8 cellular contexts compared by ENCODE assay signal in genomic region chr11:119207300-119207570, GRCh38. TPM values are rescaled to one million over a fixed set of nuclear protein-coding genes. Genes with fewer than 3 reads are reported as not detected.
DNase-seq lines count a peak whose midpoint lies in the region; ATAC-seq and TF ChIP-seq lines count a peak whose summit lies in the region.

No MANE protein-coding gene starts in this region.

- H3K4me3 ChIP-seq in liver (ENCODE audit: low read depth in 1 of 3, low read length in 3 of 3): peak overlapping the region in 2 of 3 donors; percentile 94 to 99

- H3K36me3 ChIP-seq in liver (ENCODE audit: control insufficient read depth in 4 of 4, insufficient read depth in 3 of 4, low read depth in 1 of 4, low read length in 3 of 4): no peaks in the 10 kb centered on the region

- H3K27ac ChIP-seq in liver (ENCODE audit: low read depth in 1 of 2, low read length in 2 of 2): peak overlapping the region; percentile 64 to 65

- no peak for TF ChIP-seq RAD21 in liver (IDR thresholded peaks at IDR 0.05)

- CTCF ChIA-PET in activated naive CD4-positive, alpha-beta T cell treated with anti-CD3 and anti-CD28 coated beads for 36 hours (lab: Charles Lee): interaction anchor here (0.7 to 4.6 kb wide), 6 partner anchors 15 to 115 kb away, joined by 3 to 63 read pairs (median 6); no protein-coding TSS in a partner anchor

- no peaks in the 10 kb centered on the region for H3K27me3 Mint-ChIP-seq in activated naive CD4-positive, alpha-beta T cell treated with anti-CD3 and anti-CD28 coated beads for 36 hours (ENCODE audit: low read depth)
- no peaks in the 10 kb centered on the region for H3K27me3 Mint-ChIP-seq in activated naive CD8-positive, alpha-beta T cell treated with anti-CD3 and anti-CD28 coated beads, Interleukin-2, amount 50 U/mL, for 24 hours
- no peaks in the 10 kb centered on the region for H3K27me3 Mint-ChIP-seq in type B pancreatic cell

- DNase-seq in activated naive CD4-positive, alpha-beta T cell treated with anti-CD3 and anti-CD28 coated beads for 36 hours: no peak
- no peak for DNase-seq in activated naive CD4-positive, alpha-beta T cell treated with anti-CD3 and anti-CD28 coated beads, Interleukin-2, amount 50 U/mL, for 16 hours
- no peak for DNase-seq in activated naive CD8-positive, alpha-beta T cell treated with anti-CD3 and anti-CD28 coated beads, Interleukin-2, amount 50 U/mL, for 24 hours
- DNase-seq in type B pancreatic cell (ENCODE audit: extremely low spot score, unreplicated experiment) (no peak), AG08395 (ENCODE audit: low spot score) (no peak)
- DNase-seq in stimulated activated CD8-positive, alpha-beta memory T cell treated with anti-CD3 and anti-CD28 coated beads, Interleukin-4, amount 100 ng/mL, for 48 hours: no peak

- 40% methylated on average over 5 of the region's 5 CpGs for WGBS in liver

- H3K4me1 ChIP-seq in liver (ENCODE audit: control insufficient read depth in 4 of 4, insufficient read depth in 4 of 4, low read length in 3 of 4): peaks cover 3 to 13% (median 11%) of the 10 kb centered on the region in 4 donors

- no peak for ATAC-seq in activated naive CD8-positive, alpha-beta T cell treated with anti-CD3 and anti-CD28 coated beads, Interleukin-2, amount 50 U/mL, for 24 hours
- no peak for ATAC-seq in GM21529 (IDR thresholded peaks at IDR 0.05; ENCODE audit: unreplicated experiment)

- H3K9me3 ChIP-seq in liver (ENCODE audit: control insufficient read depth in 4 of 4, low read length in 3 of 4): no peaks in the 10 kb centered on the region

- H3K4me3 Mint-ChIP-seq in activated naive CD4-positive, alpha-beta T cell treated with anti-CD3 and anti-CD28 coated beads for 36 hours: peak overlapping the region; percentile 93
- peak overlapping the region; percentile 95 for H3K4me3 Mint-ChIP-seq in activated naive CD8-positive, alpha-beta T cell treated with anti-CD3 and anti-CD28 coated beads, Interleukin-2, amount 50 U/mL, for 24 hours
- H3K4me3 Mint-ChIP-seq in type B pancreatic cell: peak overlapping the region; percentile 99

- no peak for TF ChIP-seq CTCF in liver (IDR thresholded peaks at IDR 0.05; ENCODE audit: low read depth, low read length, missing input control)
- no peak for TF ChIP-seq CTCF in type B pancreatic cell (conservative IDR thresholded peaks at IDR 0.05)

- H3K4me1 Mint-ChIP-seq in activated naive CD4-positive, alpha-beta T cell treated with anti-CD3 and anti-CD28 coated beads for 36 hours (ENCODE audit: low read depth): peaks cover 31% of the 10 kb centered on the region
- peaks cover 33% of the 10 kb centered on the region for H3K4me1 Mint-ChIP-seq in activated naive CD8-positive, alpha-beta T cell treated with anti-CD3 and anti-CD28 coated beads, Interleukin-2, amount 50 U/mL, for 24 hours
- H3K4me1 Mint-ChIP-seq in type B pancreatic cell (ENCODE audit: unreplicated experiment): peaks cover 13% of the 10 kb centered on the region

- H3K9me3 Mint-ChIP-seq in activated naive CD4-positive, alpha-beta T cell treated with anti-CD3 and anti-CD28 coated beads for 36 hours: no peaks in the 10 kb centered on the region
- H3K9me3 Mint-ChIP-seq in activated naive CD8-positive, alpha-beta T cell treated with anti-CD3 and anti-CD28 coated beads, Interleukin-2, amount 50 U/mL, for 24 hours: no peaks in the 10 kb centered on the region
- H3K9me3 Mint-ChIP-seq in type B pancreatic cell: no peaks in the 10 kb centered on the region

- H3K36me3 Mint-ChIP-seq in activated naive CD4-positive, alpha-beta T cell treated with anti-CD3 and anti-CD28 coated beads for 36 hours (ENCODE audit: low read depth): no peaks in the 10 kb centered on the region
- H3K36me3 Mint-ChIP-seq in activated naive CD8-positive, alpha-beta T cell treated with anti-CD3 and anti-CD28 coated beads, Interleukin-2, amount 50 U/mL, for 24 hours (ENCODE audit: low read depth): peaks cover 8% of the 10 kb centered on the region
- no peaks in the 10 kb centered on the region for H3K36me3 Mint-ChIP-seq in type B pancreatic cell

- peak overlapping the region; percentile 85 for H3K27ac Mint-ChIP-seq in activated naive CD4-positive, alpha-beta T cell treated with anti-CD3 and anti-CD28 coated beads for 36 hours
- peak overlapping the region; percentile 84 for H3K27ac Mint-ChIP-seq in activated naive CD8-positive, alpha-beta T cell treated with anti-CD3 and anti-CD28 coated beads, Interleukin-2, amount 50 U/mL, for 24 hours
- H3K27ac Mint-ChIP-seq in type B pancreatic cell: peak overlapping the region; percentile 97

- peak overlapping the region; percentile 56 to 59 for H3K9ac ChIP-seq in liver (ENCODE audit: low read depth in 1 of 2, low read length in 2 of 2)

- no peaks in the 10 kb centered on the region for H3K27me3 ChIP-seq in liver (ENCODE audit: control insufficient read depth in 4 of 4, insufficient read depth in 4 of 4, low read length in 3 of 4)

- intact Hi-C loops in activated naive CD4-positive, alpha-beta T cell treated with anti-CD3 and anti-CD28 coated beads for 36 hours (cut with micrococcal nuclease): loop anchor here (1.0 to 5.0 kb wide), 6 partner anchors 34 to 1880 kb away; partner anchors contain the start of genes CENATAC, CEP164, HYOU1 and NLRX1

TF ChIP-seq in liver, 16 proteins besides CTCF, POLR2A, EP300 and RAD21:
- TF ChIP-seq HNF4A (conservative IDR thresholded peaks at IDR 0.05) (no peak), ZBTB33 (IDR thresholded peaks at IDR 0.05) (no peak), SP1 (IDR thresholded peaks at IDR 0.05) (no peak), HNF4G (IDR thresholded peaks at IDR 0.05) (no peak), JUND (IDR thresholded peaks at IDR 0.05) (no peak), MAX (IDR thresholded peaks at IDR 0.05) (no peak), FOXA1 (IDR thresholded peaks at IDR 0.05) (no peak), EGR1 (IDR thresholded peaks at IDR 0.05; ENCODE audit: low read depth in 2 of 2) (no peak)

RNA-seq across cellular contexts. Expression of gene CBL, which starts 1.1 kb away (rescaled TPM):
- 10 to 100 TPM; 25.3 to 25.7 TPM for total RNA-seq in activated naive CD4-positive, alpha-beta T cell treated with anti-CD3 and anti-CD28 coated beads for 36 hours
- total RNA-seq in liver: 1 to 10 TPM; 5.3 to 5.5 TPM
- polyA plus RNA-seq in liver: 1 to 10 TPM; 1.6 to 1.7 TPM
- 14.4 and 21.1 TPM in 2 replicates for total RNA-seq in type B pancreatic cell (ENCODE audit: low replicate concordance)

RNA-seq across cellular contexts. Expression of gene NHERF4, which starts 22.0 kb away (rescaled TPM):
- total RNA-seq in activated naive CD4-positive, alpha-beta T cell treated with anti-CD3 and anti-CD28 coated beads for 36 hours: not detected
- under 1 TPM in 1 of 2 donors, not detected in 1; 0.17 TPM for total RNA-seq in liver
- polyA plus RNA-seq in liver: under 1 TPM in 1 of 2 donors, not detected in 1; 0.03 TPM
- 2.3 and 7.0 TPM in 2 replicates for total RNA-seq in type B pancreatic cell (ENCODE audit: low replicate concordance)

RNA-seq across cellular contexts. Expression of gene NLRX1, which starts 38.7 kb away (rescaled TPM):
- total RNA-seq in activated naive CD4-positive, alpha-beta T cell treated with anti-CD3 and anti-CD28 coated beads for 36 hours: 10 to 100 TPM; 20.8 to 22.2 TPM
- total RNA-seq in liver (10 to 100 TPM; 11.0 to 12.0 TPM), type B pancreatic cell (ENCODE audit: low replicate concordance) (8.7 and 11.5 TPM in 2 replicates)
- polyA plus RNA-seq in liver: 1 to 10 TPM; 4.2 to 9.8 TPM

RNA-seq across cellular contexts. Expression of gene ABCG4, which starts 58.4 kb away (rescaled TPM):
- total RNA-seq in activated naive CD4-positive, alpha-beta T cell treated with anti-CD3 and anti-CD28 coated beads for 36 hours: under 1 TPM; 0.12 to 0.31 TPM
- total RNA-seq in liver: under 1 TPM; 0.05 to 0.17 TPM
- polyA plus RNA-seq in liver: under 1 TPM in 1 of 2 donors, not detected in 1; 0.03 TPM
- total RNA-seq in type B pancreatic cell (ENCODE audit: low replicate concordance): 1.3 TPM in 1 of 2 replicates, not detected in the other
